14 cellular contexts compared by ENCODE assay signal in genomic region chr14:75252254-75252837, GRCh38. TPM values are rescaled to one million over a fixed set of nuclear protein-coding genes. Genes with fewer than 3 reads are reported as not detected.
DNase-seq lines count a peak whose midpoint lies in the region; ATAC-seq and TF ChIP-seq lines count a peak whose summit lies in the region.
"Had no signal": no experiment of that assay in that cellular context is flagged by ENCODE, and none has a peak within 500 bp of the region (broad histone marks: within the 10 kb centered on the region; RNA-seq: fewer than 3 reads in every experiment).

No MANE protein-coding gene starts in this region.

- H3K36me3 Mint-ChIP-seq in GM23338 (ENCODE audit: low read depth) (no peaks in the 10 kb centered on the region), WTC11 (no peaks in the 10 kb centered on the region)
- H3K36me3 Mint-ChIP-seq in activated T-helper 1 cell treated with anti-CD3 and anti-CD28 coated beads, Interleukin-12 subunit alpha, Interleukin-12 subunit beta, Interleukin-2, Interleukin-4 antibody, amounts not matched to agents 30 ng/mL and 10 ng/mL and 1 ng/mL, durations not matched to agents 14 hours and 24 hours and 36 hours (ENCODE audit: low read depth) = no peaks in the 10 kb centered on the region
- H3K36me3 Mint-ChIP-seq: mesothelial cell of epicardium had no signal

- H3K9me3 ChIP-seq in gastrocnemius medialis = no peaks in the 10 kb centered on the region
- H3K9me3 ChIP-seq: BE2C had no signal

- intact Hi-C loops in activated T-helper 1 cell treated with anti-CD3 and anti-CD28 coated beads, Interleukin-12 subunit alpha, Interleukin-12 subunit beta, Interleukin-2, Interleukin-4 antibody, amounts not matched to agents 30 ng/mL and 10 ng/mL and 1 ng/mL, durations not matched to agents 14 hours and 24 hours and 36 hours (cut with micrococcal nuclease) = no loop called here
- intact Hi-C loops in left colon (cut with DNase I, micrococcal nuclease) = no loop called here
- intact Hi-C loops in gastrocnemius medialis (cut with DNase I; ENCODE audit: low total_unique reads) = loop anchor here (5.0 kb wide), 1 partner anchor 395 kb away; no protein-coding TSS in a partner anchor

- POLR2A ChIA-PET in WTC11 (lab: Charles Lee) = no interaction called here

- H3K9me3 Mint-ChIP-seq in GM23338 (no peaks in the 10 kb centered on the region), WTC11 (no peaks in the 10 kb centered on the region)
- no peaks in the 10 kb centered on the region for H3K9me3 Mint-ChIP-seq in activated T-helper 1 cell treated with anti-CD3 and anti-CD28 coated beads, Interleukin-12 subunit alpha, Interleukin-12 subunit beta, Interleukin-2, Interleukin-4 antibody, amounts not matched to agents 30 ng/mL and 10 ng/mL and 1 ng/mL, durations not matched to agents 14 hours and 24 hours and 36 hours
- H3K9me3 Mint-ChIP-seq: mesothelial cell of epicardium had no signal

- no peaks in the 10 kb centered on the region for H4K20me1 ChIP-seq in GM23338 (replicated peaks; ENCODE audit: insufficient read depth)

- no peak for TF ChIP-seq POLR2A in gastrocnemius medialis (IDR thresholded peaks at IDR 0.05)

- H3K9me2 ChIP-seq in GM23338 (ENCODE audit: insufficient read depth) = no peaks in the 10 kb centered on the region

- no peaks in the 10 kb centered on the region for H3K27me3 ChIP-seq in GM23338 (ENCODE audit: insufficient read depth)
- H3K27me3 ChIP-seq in gastrocnemius medialis = no peaks in the 10 kb centered on the region
- H3K27me3 ChIP-seq: BE2C had no signal

- H3K27ac Mint-ChIP-seq in GM23338 = no peak overlapping the region
- H3K27ac Mint-ChIP-seq in activated T-helper 1 cell treated with anti-CD3 and anti-CD28 coated beads, Interleukin-12 subunit alpha, Interleukin-12 subunit beta, Interleukin-2, Interleukin-4 antibody, amounts not matched to agents 30 ng/mL and 10 ng/mL and 1 ng/mL, durations not matched to agents 14 hours and 24 hours and 36 hours = peak overlapping the region; percentile 38
- no peak overlapping the region; the same call in 1 of the 2 replicates for H3K27ac Mint-ChIP-seq in WTC11
- H3K27ac Mint-ChIP-seq: mesothelial cell of epicardium had no signal

- ATAC-seq in GM23338 (no peak), left colon (peak; percentile 71), gastrocnemius medialis (no peak), HG02759 (IDR thresholded peaks at IDR 0.05; ENCODE audit: unreplicated experiment) (no peak), HG02870 (IDR thresholded peaks at IDR 0.05; ENCODE audit: unreplicated experiment) (no peak), WTC11 (no peak)

- in situ Hi-C loops in gastrocnemius medialis (cut with MboI; ENCODE audit: low sequenced_read_pairs in 4 of 4) = loop anchor here in 1 of 4 donors (10.0 kb wide), 1 partner anchor 98 kb away; no protein-coding TSS in a partner anchor
- in situ Hi-C loops in GM13977 (cut with MboI; ENCODE audit: low pct_unique_long_range_greater_than_20kb, low sequenced_read_pairs, unreplicated experiment) = no loop called here

- no peak overlapping the region for H3K4me3 Mint-ChIP-seq in GM23338
- H3K4me3 Mint-ChIP-seq in activated T-helper 1 cell treated with anti-CD3 and anti-CD28 coated beads, Interleukin-12 subunit alpha, Interleukin-12 subunit beta, Interleukin-2, Interleukin-4 antibody, amounts not matched to agents 30 ng/mL and 10 ng/mL and 1 ng/mL, durations not matched to agents 14 hours and 24 hours and 36 hours = no peak overlapping the region
- no peak overlapping the region for H3K4me3 Mint-ChIP-seq in WTC11
- H3K4me3 Mint-ChIP-seq: mesothelial cell of epicardium had no signal

- H3K4me1 ChIP-seq in GM23338 (ENCODE audit: insufficient read depth) (peaks cover 12% of the 10 kb centered on the region), gastrocnemius medialis (peaks cover 42 to 46% of the 10 kb centered on the region in 2 donors)
- H3K4me1 ChIP-seq: BE2C had no signal

- H3K4me1 Mint-ChIP-seq in GM23338 = peaks cover 30% of the 10 kb centered on the region
- peaks cover 37% of the 10 kb centered on the region for H3K4me1 Mint-ChIP-seq in activated T-helper 1 cell treated with anti-CD3 and anti-CD28 coated beads, Interleukin-12 subunit alpha, Interleukin-12 subunit beta, Interleukin-2, Interleukin-4 antibody, amounts not matched to agents 30 ng/mL and 10 ng/mL and 1 ng/mL, durations not matched to agents 14 hours and 24 hours and 36 hours (ENCODE audit: low read depth)
- H3K4me1 Mint-ChIP-seq in WTC11 = peaks cover 39% of the 10 kb centered on the region

- H3K27me3 Mint-ChIP-seq in GM23338 (ENCODE audit: insufficient read depth, low read depth, poor library complexity) = peaks cover 7% of the 10 kb centered on the region
- peaks cover 36% of the 10 kb centered on the region for H3K27me3 Mint-ChIP-seq in activated T-helper 1 cell treated with anti-CD3 and anti-CD28 coated beads, Interleukin-12 subunit alpha, Interleukin-12 subunit beta, Interleukin-2, Interleukin-4 antibody, amounts not matched to agents 30 ng/mL and 10 ng/mL and 1 ng/mL, durations not matched to agents 14 hours and 24 hours and 36 hours (ENCODE audit: insufficient read depth)
- H3K27me3 Mint-ChIP-seq in WTC11 (ENCODE audit: low read depth) = no peaks in the 10 kb centered on the region

- DNase-seq in GM23338 (ENCODE audit: low spot score) (no peak), left colon (peak; percentile 73 to 85), gastrocnemius medialis (no peak), GM13977 (ENCODE audit: low spot score) (no peak), WTC11 (ENCODE audit: low spot score) (no peak)
- DNase-seq in activated T-helper 1 cell treated with anti-CD3 and anti-CD28 coated beads, Interleukin-12 subunit alpha, Interleukin-12 subunit beta, Interleukin-2, Interleukin-4 antibody, amounts not matched to agents 30 ng/mL and 10 ng/mL and 1 ng/mL, durations not matched to agents 14 hours and 24 hours and 36 hours (ENCODE audit: low spot score) = no peak
- DNase-seq: activated T-cell treated with anti-CD3 and anti-CD28 coated beads, Interleukin-2, amount 50 U/mL, for 1 hour; BE2C; GDM1; GOT3; stimulated activated CD4-positive, alpha-beta T cell treated with anti-CD3 and anti-CD28 coated beads, Interleukin-4, amount 100 ng/mL, for 1 hour had no signal

- H3K36me3 ChIP-seq in GM23338 (ENCODE audit: insufficient read depth) = no peaks in the 10 kb centered on the region
- no peaks in the 10 kb centered on the region for H3K36me3 ChIP-seq in gastrocnemius medialis
- H3K36me3 ChIP-seq: BE2C had no signal

- H3K79me2 ChIP-seq in GM23338 (replicated peaks; ENCODE audit: insufficient read depth) = no peaks in the 10 kb centered on the region

- H3K27ac ChIP-seq in GM23338 (ENCODE audit: low read depth) (no peak overlapping the region), gastrocnemius medialis (peak overlapping the region; percentile 90 to 96 (median 91))

- H2AFZ ChIP-seq in GM23338 = peak overlapping the region; percentile 63; the same call in 1 of the 2 replicates

- H3K4me3 ChIP-seq in GM23338 = no peak overlapping the region
- no peak overlapping the region for H3K4me3 ChIP-seq in gastrocnemius medialis

- TF ChIP-seq CTCF in GM23338 (conservative IDR thresholded peaks at IDR 0.05; ENCODE audit: low read depth in 2 of 2) = no peak
- no peak for TF ChIP-seq CTCF in gastrocnemius medialis (IDR thresholded peaks at IDR 0.05 in 4 of 5, conservative IDR thresholded peaks at IDR 0.05 in 1 of 5)
- TF ChIP-seq CTCF in GM13977 (IDR thresholded peaks at IDR 0.05; ENCODE audit: extremely low read depth, insufficient read depth, missing control alignments) = no peak
- no peak for TF ChIP-seq CTCF in WTC11 (IDR thresholded peaks at IDR 0.05)

- CTCF ChIA-PET in WTC11 (lab: Charles Lee) = no interaction called here

- H3F3A ChIP-seq in GM23338 (replicated peaks; ENCODE audit: low read depth) = no peaks in the 10 kb centered on the region

- H3K4me2 ChIP-seq in GM23338 = no peak overlapping the region

TF ChIP-seq in GM23338, 12 proteins besides CTCF, POLR2A, EP300 and RAD21 (continues in another document):
- TF ChIP-seq NANOG (IDR thresholded peaks at IDR 0.05; ENCODE audit: borderline replicate concordance) (no peak), EZH2phosphoT487 (IDR thresholded peaks at IDR 0.05; ENCODE audit: unreplicated experiment) (no peak), STAT1 (IDR thresholded peaks at IDR 0.05; ENCODE audit: unreplicated experiment) (no peak)

TF ChIP-seq in WTC11, 78 proteins besides CTCF, POLR2A, EP300 and RAD21:
- TF ChIP-seq ELF4 (CRISPR knock-in tag; IDR thresholded peaks at IDR 0.05; ENCODE audit: low read depth) (no peak), ATF6 (CRISPR knock-in tag; IDR thresholded peaks at IDR 0.05) (no peak), JUN (CRISPR knock-in tag; IDR thresholded peaks at IDR 0.05) (no peak), NFE2L1 (CRISPR knock-in tag; IDR thresholded peaks at IDR 0.05) (no peak), ATF1 (CRISPR knock-in tag; IDR thresholded peaks at IDR 0.05) (no peak), ZNF232 (CRISPR knock-in tag; IDR thresholded peaks at IDR 0.05) (no peak)

RNA-seq across cellular contexts. Expression of gene FOS, which starts 26.3 kb away (rescaled TPM):
- total RNA-seq in GM23338 (2014; rRNA removed; shearing (Covaris generic)) = 39.7 and 47.3 TPM in 2 replicates
- polyA plus RNA-seq in GM23338 (2016; fragmentation: Nextera tagmentation; extraction: Ambion mirVana) = 48.6 and 54.8 TPM in 2 replicates
- 40.9 and 41.9 TPM in 2 replicates for total RNA-seq in activated T-helper 1 cell treated with anti-CD3 and anti-CD28 coated beads, Interleukin-12 subunit alpha, Interleukin-12 subunit beta, Interleukin-2, Interleukin-4 antibody, amounts not matched to agents 30 ng/mL and 10 ng/mL and 1 ng/mL, durations not matched to agents 14 hours and 24 hours and 36 hours
- total RNA-seq in left colon = 100 to 1,000 TPM; 220 to 877 TPM
- 100 to 1,000 TPM in 1 of 4 donors, 10 to 100 TPM in 3; 16.3 to 110 (median 53.5) TPM for total RNA-seq in gastrocnemius medialis
- 23.9 to 57.4 TPM (median 50.8 TPM) in 3 replicates for total RNA-seq in WTC11 (2021)

Comparison
In these comparisons a context has a peak if more than half of its experiments do, and no peak if none do; other contexts are left out.
1. DNase-seq: peak in left colon (2 of 2); none in GM23338 (single experiment), activated T-helper 1 cell treated with anti-CD3 and anti-CD28 coated beads, Interleukin-12 subunit alpha, Interleukin-12 subunit beta, Interleukin-2, Interleukin-4 antibody, amounts not matched to agents 30 ng/mL and 10 ng/mL and 1 ng/mL, durations not matched to agents 14 hours and 24 hours and 36 hours (single experiment), gastrocnemius medialis (0 of 2), GM13977 (single experiment) and WTC11 (single experiment).